17 cellular contexts compared by ENCODE assay signal in the genomic region with DNA sequence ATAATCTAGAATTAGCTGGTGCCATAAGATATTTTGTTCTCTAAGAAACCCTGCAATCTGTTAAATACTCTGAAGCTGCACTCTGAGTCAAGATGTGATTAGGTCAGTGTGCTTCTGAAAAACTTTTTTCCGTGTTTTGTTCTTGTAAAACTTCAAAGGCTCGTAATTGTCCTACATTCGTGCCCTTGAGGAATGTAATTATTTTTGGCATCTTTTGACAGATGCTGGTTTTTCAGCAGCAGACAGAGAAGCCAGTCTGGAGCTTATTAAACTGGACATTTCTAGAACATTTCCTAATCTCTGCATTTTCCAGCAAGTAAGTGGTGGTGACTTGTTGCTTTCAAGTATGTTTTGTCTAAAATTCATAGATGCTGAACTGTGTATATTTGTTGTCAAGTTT. TPM values are rescaled to one million over a fixed set of nuclear protein-coding genes. Genes with fewer than 3 reads are reported as not detected.
DNase-seq lines count a peak whose midpoint lies in the region; ATAC-seq and TF ChIP-seq lines count a peak whose summit lies in the region.
"Had no signal": no experiment of that assay in that cellular context is flagged by ENCODE, and none has a peak within 500 bp of the region (broad histone marks: within the 10 kb centered on the region; RNA-seq: fewer than 3 reads in every experiment).

No MANE protein-coding gene starts in this region.

- no peaks in the 10 kb centered on the region for H3K9me3 Mint-ChIP-seq in CD8-positive, alpha-beta T cell

- DNase-seq in AG10803 (ENCODE audit: low read depth) (peak; percentile 69), adipocyte (ENCODE audit: low read depth) (peak; percentile 46), fibroblast of villous mesenchyme (ENCODE audit: low read depth) (peak; percentile 43), NCI-H2107 (lab: John Stamatoyannopoulos, UW) (no peak), cortex of kidney (lab: John Stamatoyannopoulos, UW) (no peak)
- no peak for DNase-seq in CD8-positive, alpha-beta T cell
- DNase-seq: C1 segment of cervical spinal cord, COR-L47, HCEC 1CT, NCI-H1105 treated with DMSO at 0.1 percent for 48 hours, NCI-H187 treated with DMSO at 0.1 percent for 48 hours, NCI-H2171, NCI-H82, Peyer's patch, SHP77 treated with DMSO at 0.1 percent for 48 hours had no signal

- H3K36me3 Mint-ChIP-seq in CD8-positive, alpha-beta T cell, result peaks cover 85% of the 10 kb centered on the region

- POLR2A ChIA-PET in CD8-positive, alpha-beta T cell (lab: Charles Lee), result no interaction called here

- H3K27me3 Mint-ChIP-seq in CD8-positive, alpha-beta T cell (ENCODE audit: low read depth), result no peaks in the 10 kb centered on the region

- ATAC-seq in CD8-positive, alpha-beta T cell, result no peak
- ATAC-seq in HG03521 (IDR thresholded peaks at IDR 0.05; ENCODE audit: unreplicated experiment), result no peak
- no peak for ATAC-seq in GM21619 (IDR thresholded peaks at IDR 0.05; ENCODE audit: unreplicated experiment)

- H3K36me3 ChIP-seq in CD8-positive, alpha-beta T cell (ENCODE audit: insufficient read depth, low read length), result peaks cover 39% of the 10 kb centered on the region
- peaks cover 64% of the 10 kb centered on the region for H3K36me3 ChIP-seq in adipocyte (ENCODE audit: control insufficient read depth, insufficient read depth, low read length, severe bottlenecking)

- TF ChIP-seq CTCF in AG10803 (conservative IDR thresholded peaks at IDR 0.05; ENCODE audit: low read length) (no peak), fibroblast of villous mesenchyme (IDR thresholded peaks at IDR 0.05; ENCODE audit: insufficient read depth, low read depth, low read length) (no peak)
- TF ChIP-seq CTCF in CD8-positive, alpha-beta T cell (IDR thresholded peaks at IDR 0.05), result no peak

- intact Hi-C loops in CD8-positive, alpha-beta T cell (cut with DNase I, micrococcal nuclease), result no loop called here

- H3K9me3 ChIP-seq in CD8-positive, alpha-beta T cell (ENCODE audit: low read length), result no peaks in the 10 kb centered on the region
- no peaks in the 10 kb centered on the region for H3K9me3 ChIP-seq in adipocyte (ENCODE audit: control insufficient read depth, low read length)
- H3K9me3 ChIP-seq: Peyer's patch had no signal

- no peak overlapping the region for H3K4me3 Mint-ChIP-seq in CD8-positive, alpha-beta T cell

- H3K9ac ChIP-seq in adipocyte (ENCODE audit: low read length), result no peak overlapping the region

- peak overlapping the region; percentile 29 for H3K27ac Mint-ChIP-seq in CD8-positive, alpha-beta T cell

- H3K4me1 Mint-ChIP-seq in CD8-positive, alpha-beta T cell (ENCODE audit: low read depth), result no peaks in the 10 kb centered on the region

- CTCF ChIA-PET in CD8-positive, alpha-beta T cell (lab: Charles Lee), result interaction anchor here (1.5 kb wide), 1 partner anchor 32 kb away, joined by 5 read pairs; no protein-coding TSS in a partner anchor

- no peaks in the 10 kb centered on the region for H3K4me1 ChIP-seq in CD8-positive, alpha-beta T cell (ENCODE audit: insufficient read depth, low read length)
- peaks cover 6% of the 10 kb centered on the region for H3K4me1 ChIP-seq in adipocyte (ENCODE audit: control insufficient read depth, insufficient read depth, low read length)

- no peaks in the 10 kb centered on the region for H3K27me3 ChIP-seq in CD8-positive, alpha-beta T cell (ENCODE audit: insufficient read depth, low read length)
- no peaks in the 10 kb centered on the region for H3K27me3 ChIP-seq in adipocyte (replicated peaks; ENCODE audit: control insufficient read depth, insufficient read depth, low read length)
- H3K27me3 ChIP-seq: Peyer's patch had no signal

- H3K4me3 ChIP-seq in AG10803 (ENCODE audit: low read length) (no peak overlapping the region), adipocyte (ENCODE audit: low read length) (no peak overlapping the region), fibroblast of villous mesenchyme (ENCODE audit: low read depth, low read length) (no peak overlapping the region)
- no peak overlapping the region for H3K4me3 ChIP-seq in CD8-positive, alpha-beta T cell (ENCODE audit: low read depth, low read length)
- H3K4me3 ChIP-seq: Peyer's patch had no signal

- H3K27ac ChIP-seq in CD8-positive, alpha-beta T cell (ENCODE audit: low read depth, low read length), result no peak overlapping the region
- H3K27ac ChIP-seq: Peyer's patch had no signal

RNA-seq across cellular contexts. Expression of gene TADA2B, which starts 36.8 kb away (rescaled TPM):
- 10 to 100 TPM; 41.9 to 45.4 TPM for total RNA-seq in CD8-positive, alpha-beta T cell
- total RNA-seq in fibroblast of villous mesenchyme, result 12.2 and 16.0 TPM in 2 replicates

Comparison
In these comparisons a context has a peak if more than half of its experiments do, and no peak if none do; other contexts are left out.
1. DNase-seq: peak in AG10803 (single experiment), adipocyte (single experiment) and fibroblast of villous mesenchyme (single experiment); none in CD8-positive, alpha-beta T cell (0 of 7), NCI-H2107 (single experiment) and cortex of kidney (single experiment).